1 cellular context compared by ENCODE assay signal in the genomic region with DNA sequence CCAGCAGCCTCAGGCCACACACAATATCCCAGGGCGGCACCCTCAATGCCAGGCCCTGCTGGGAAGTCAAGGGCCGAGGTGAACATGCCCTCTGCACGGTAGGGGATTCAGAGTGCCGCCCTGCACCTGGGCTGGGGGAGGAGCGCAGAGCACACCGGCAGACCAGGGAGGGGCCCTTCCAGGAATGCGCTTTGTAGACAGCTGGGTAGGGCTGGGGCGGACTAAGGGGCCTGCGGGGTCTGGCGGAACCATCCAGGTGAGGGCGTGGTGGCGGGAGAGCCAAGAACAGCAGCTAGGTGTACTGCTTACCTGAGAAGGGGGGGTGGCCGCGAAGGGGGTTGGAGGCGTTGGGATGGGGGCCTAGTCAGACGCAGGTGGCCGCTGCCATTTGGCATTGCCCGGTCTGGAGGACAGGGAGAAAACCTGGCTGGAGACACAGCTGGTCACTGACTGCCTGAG.
TF ChIP-seq lines count a peak whose summit lies in the region.

No MANE protein-coding gene starts in this region.

TF ChIP-seq in GM23338, 12 proteins besides CTCF, POLR2A, EP300 and RAD21:
- no peak for TF ChIP-seq CREB1 (CRISPR knock-in tag; IDR thresholded peaks at IDR 0.05; ENCODE audit: low read depth)
- TF ChIP-seq ZNF331 (CRISPR knock-in tag; IDR thresholded peaks at IDR 0.05; ENCODE audit: low read depth): no peak
